1 cellular context compared by ENCODE assay signal in the genomic region with DNA sequence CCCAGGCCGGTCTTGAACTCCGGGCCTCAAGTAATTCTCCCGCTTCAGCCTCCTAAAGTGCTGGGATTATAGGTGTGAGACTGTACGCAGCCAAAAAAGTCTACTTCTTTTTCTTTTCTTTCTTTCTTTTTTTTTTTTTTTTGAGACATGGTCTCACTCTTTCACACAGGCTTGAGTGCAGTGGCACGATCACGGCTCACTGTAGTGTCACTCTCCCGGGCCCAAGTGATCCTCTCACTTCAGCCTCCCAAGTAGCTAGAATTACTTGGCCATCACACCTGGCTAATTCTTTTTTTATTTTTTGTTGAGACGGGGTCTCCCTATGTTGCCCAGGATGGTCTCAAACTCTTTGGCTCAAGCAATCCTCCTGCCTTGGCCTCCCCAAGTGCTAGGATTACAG.
TF ChIP-seq lines count a peak whose summit lies in the region.

No MANE protein-coding gene starts in this region.

TF ChIP-seq in K562, 482 proteins besides CTCF, POLR2A, EP300 and RAD21:
- TF ChIP-seq CEBPG (CRISPR knock-in tag; IDR thresholded peaks at IDR 0.05) (peak; percentile 42), CEBPG (tag; conservative IDR thresholded peaks at IDR 0.05 in 1 of 2, IDR thresholded peaks at IDR 0.05 in 1 of 2) (no peak), KAT8 (IDR thresholded peaks at IDR 0.05; ENCODE audit: low read depth) (no peak), JUNB (CRISPR knock-in tag; conservative IDR thresholded peaks at IDR 0.05) (0 out of 2 replicates have a peak, but pooled peaks have one; percentile 26), FOXP1 (CRISPR knock-in tag; IDR thresholded peaks at IDR 0.05) (0 out of 2 replicates have a peak, but pooled peaks have one; percentile 56), TEAD4 (IDR thresholded peaks at IDR 0.05; ENCODE audit: low read length) (no peak), TEAD4 (CRISPR knock-in tag; IDR thresholded peaks at IDR 0.05; ENCODE audit: borderline replicate concordance) (peak; percentile 81), ZNF707 (CRISPR knock-in tag; conservative IDR thresholded peaks at IDR 0.05) (no peak), JUN (IDR thresholded peaks at IDR 0.05; ENCODE audit: borderline replicate concordance, low read depth, low read length) (no peak), JUN (CRISPR knock-in tag; IDR thresholded peaks at IDR 0.05; ENCODE audit: borderline replicate concordance) (0 out of 2 replicates have a peak, but pooled peaks have one; percentile 72), ZNF830 (CRISPR knock-in tag; IDR thresholded peaks at IDR 0.05) (no peak), TEAD1 (CRISPR knock-in tag; IDR thresholded peaks at IDR 0.05) (peak in 1 of 2 experiments; percentile 58; a peak in 1 of 4 replicates)
- TF ChIP-seq, protein P1, sequence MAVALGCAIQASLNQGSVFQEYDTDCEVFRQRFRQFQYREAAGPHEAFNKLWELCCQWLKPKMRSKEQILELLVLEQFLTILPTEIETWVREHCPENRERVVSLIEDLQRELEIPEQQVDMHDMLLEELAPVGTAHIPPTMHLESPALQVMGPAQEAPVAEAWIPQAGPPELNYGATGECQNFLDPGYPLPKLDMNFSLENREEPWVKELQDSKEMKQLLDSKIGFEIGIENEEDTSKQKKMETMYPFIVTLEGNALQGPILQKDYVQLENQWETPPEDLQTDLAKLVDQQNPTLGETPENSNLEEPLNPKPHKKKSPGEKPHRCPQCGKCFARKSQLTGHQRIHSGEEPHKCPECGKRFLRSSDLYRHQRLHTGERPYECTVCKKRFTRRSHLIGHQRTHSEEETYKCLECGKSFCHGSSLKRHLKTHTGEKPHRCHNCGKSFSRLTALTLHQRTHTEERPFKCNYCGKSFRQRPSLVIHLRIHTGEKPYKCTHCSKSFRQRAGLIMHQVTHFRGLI (CRISPR knock-in tag; IDR thresholded peaks at IDR 0.05), result 0 out of 2 replicates have a peak, but pooled peaks have one; percentile 15
- TF ChIP-seq, protein P2, sequence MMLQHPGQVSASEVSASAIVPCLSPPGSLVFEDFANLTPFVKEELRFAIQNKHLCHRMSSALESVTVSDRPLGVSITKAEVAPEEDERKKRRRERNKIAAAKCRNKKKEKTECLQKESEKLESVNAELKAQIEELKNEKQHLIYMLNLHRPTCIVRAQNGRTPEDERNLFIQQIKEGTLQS (IDR thresholded peaks at IDR 0.05), result no peak
- TF ChIP-seq, protein P2 (CRISPR knock-in tag; conservative IDR thresholded peaks at IDR 0.05), result peak; percentile 9; the same call in 1 of the 2 replicates
